9 cellular contexts compared by ENCODE assay signal in genomic region chrX:71111851-71112468, GRCh38. TPM values are rescaled to one million over a fixed set of nuclear protein-coding genes. Genes with fewer than 3 reads are reported as not detected.
A peak's percentile ranks its signal among the peaks of the same experiment; 100 is the strongest.
DNase-seq lines count a peak whose midpoint lies in the region; ATAC-seq lines count a peak whose summit lies in the region.
"Had no signal": no experiment of that assay in that cellular context is flagged by ENCODE, and none has a peak within 500 bp of the region (broad histone marks: within the 10 kb centered on the region; RNA-seq: fewer than 3 reads in every experiment).

No MANE protein-coding gene starts in this region.

- H3K4me3 Mint-ChIP-seq in activated CD4-positive, alpha-beta T cell treated with anti-CD3 and anti-CD28 coated beads, Interleukin-2, amount 10 ng/mL, durations not matched to agents 24 days and 14 days: peak overlapping the region; percentile 100
- peak overlapping the region; percentile 96 for H3K4me3 Mint-ChIP-seq in activated T-cell treated with anti-CD3 and anti-CD28 coated beads, Interleukin-2, amount 50 U/mL, for 4 hours
- peak overlapping the region; percentile 95 to 98 for H3K4me3 Mint-ChIP-seq in stimulated activated naive CD8-positive, alpha-beta T cell treated with anti-CD3 and anti-CD28 coated beads, Interleukin-15, amount 100 ng/mL, for 72 hours

- H3K9me3 Mint-ChIP-seq in activated CD4-positive, alpha-beta T cell treated with anti-CD3 and anti-CD28 coated beads, Interleukin-2, amount 10 ng/mL, durations not matched to agents 24 days and 14 days: no peaks in the 10 kb centered on the region
- H3K9me3 Mint-ChIP-seq in activated T-cell treated with anti-CD3 and anti-CD28 coated beads, Interleukin-2, amount 50 U/mL, for 4 hours: no peaks in the 10 kb centered on the region
- H3K9me3 Mint-ChIP-seq in stimulated activated naive CD8-positive, alpha-beta T cell treated with anti-CD3 and anti-CD28 coated beads, Interleukin-15, amount 100 ng/mL, for 72 hours: no peaks in the 10 kb centered on the region

- peak overlapping the region; percentile 95 for H3K27ac Mint-ChIP-seq in activated CD4-positive, alpha-beta T cell treated with anti-CD3 and anti-CD28 coated beads, Interleukin-2, amount 10 ng/mL, durations not matched to agents 24 days and 14 days
- H3K27ac Mint-ChIP-seq in stimulated activated naive CD8-positive, alpha-beta T cell treated with anti-CD3 and anti-CD28 coated beads, Interleukin-15, amount 100 ng/mL, for 72 hours: peak overlapping the region; percentile 98

- peak; percentile 35 for ATAC-seq in HG03045 (IDR thresholded peaks at IDR 0.05; ENCODE audit: unreplicated experiment)
- ATAC-seq in activated T-cell treated with anti-CD3 and anti-CD28 coated beads, Interleukin-2, amount 50 U/mL, for 4 hours: peak; percentile 38 to 53
- peak; percentile 52 for ATAC-seq in stimulated activated naive CD8-positive, alpha-beta T cell treated with anti-CD3 and anti-CD28 coated beads, Interleukin-15, amount 100 ng/mL, for 72 hours

- H3K4me1 Mint-ChIP-seq in activated CD4-positive, alpha-beta T cell treated with anti-CD3 and anti-CD28 coated beads, Interleukin-2, amount 10 ng/mL, durations not matched to agents 24 days and 14 days: peaks cover 27% of the 10 kb centered on the region
- H3K4me1 Mint-ChIP-seq in activated T-cell treated with anti-CD3 and anti-CD28 coated beads, Interleukin-2, amount 50 U/mL, for 4 hours (ENCODE audit: low read depth): peaks cover 39% of the 10 kb centered on the region
- H3K4me1 Mint-ChIP-seq in stimulated activated naive CD8-positive, alpha-beta T cell treated with anti-CD3 and anti-CD28 coated beads, Interleukin-15, amount 100 ng/mL, for 72 hours: peaks cover 37% of the 10 kb centered on the region

- DNase-seq in activated CD4-positive, alpha-beta T cell treated with anti-CD3 and anti-CD28 coated beads, Interleukin-2, amount 10 ng/mL, durations not matched to agents 24 days and 14 days: no peak
- DNase-seq in activated CD4-positive, alpha-beta T cell treated with anti-CD3 and anti-CD28 coated beads for 48 hours: no peak
- peak; percentile 23 for DNase-seq in activated T-cell treated with anti-CD3 and anti-CD28 coated beads, Interleukin-2, amount 50 U/mL, for 4 hours
- DNase-seq in stimulated activated naive CD8-positive, alpha-beta T cell treated with anti-CD3 and anti-CD28 coated beads, Interleukin-15, amount 100 ng/mL, for 72 hours: peak in 1 of 2 donors; percentile 17
- DNase-seq in NCI-H1092 treated with DMSO at 0.1 percent for 48 hours (lab: John Stamatoyannopoulos, UW) (no peak), EL (no peak), NCI-H524 (lab: John Stamatoyannopoulos, UW) (no peak)

- peaks cover 45% of the 10 kb centered on the region for H3K36me3 Mint-ChIP-seq in activated CD4-positive, alpha-beta T cell treated with anti-CD3 and anti-CD28 coated beads, Interleukin-2, amount 10 ng/mL, durations not matched to agents 24 days and 14 days (ENCODE audit: low read depth)
- peaks cover 27% of the 10 kb centered on the region for H3K36me3 Mint-ChIP-seq in activated T-cell treated with anti-CD3 and anti-CD28 coated beads, Interleukin-2, amount 50 U/mL, for 4 hours (ENCODE audit: insufficient read depth)

- H3K27me3 Mint-ChIP-seq in activated CD4-positive, alpha-beta T cell treated with anti-CD3 and anti-CD28 coated beads, Interleukin-2, amount 10 ng/mL, durations not matched to agents 24 days and 14 days: no peaks in the 10 kb centered on the region
- H3K27me3 Mint-ChIP-seq in activated T-cell treated with anti-CD3 and anti-CD28 coated beads, Interleukin-2, amount 50 U/mL, for 4 hours (ENCODE audit: low read depth): no peaks in the 10 kb centered on the region
- no peaks in the 10 kb centered on the region for H3K27me3 Mint-ChIP-seq in stimulated activated naive CD8-positive, alpha-beta T cell treated with anti-CD3 and anti-CD28 coated beads, Interleukin-15, amount 100 ng/mL, for 72 hours

- intact Hi-C loops in activated CD4-positive, alpha-beta T cell treated with anti-CD3 and anti-CD28 coated beads, Interleukin-2, amount 10 ng/mL, durations not matched to agents 24 days and 14 days (cut with micrococcal nuclease): loop anchor here (1.0 to 5.0 kb wide), 4 partner anchors 9 to 420 kb away; partner anchors contain the start of genes OGT and TAF1

RNA-seq across cellular contexts. Expression of gene IL2RG, which starts 0.6 kb away (rescaled TPM):
- 337 and 348 TPM in 2 replicates for total RNA-seq in activated CD4-positive, alpha-beta T cell treated with anti-CD3 and anti-CD28 coated beads, Interleukin-2, amount 10 ng/mL, durations not matched to agents 24 days and 14 days
- 100 to 1,000 TPM; 214 to 305 (median 276) TPM for total RNA-seq in activated T-cell treated with anti-CD3 and anti-CD28 coated beads, Interleukin-2, amount 50 U/mL, for 4 hours
- total RNA-seq: LHCN-M2 had no signal

RNA-seq across cellular contexts. Expression of gene CXorf65, which starts 5.4 kb away (rescaled TPM):
- total RNA-seq in activated CD4-positive, alpha-beta T cell treated with anti-CD3 and anti-CD28 coated beads, Interleukin-2, amount 10 ng/mL, durations not matched to agents 24 days and 14 days: 17.9 and 24.9 TPM in 2 replicates
- total RNA-seq in activated T-cell treated with anti-CD3 and anti-CD28 coated beads, Interleukin-2, amount 50 U/mL, for 4 hours: 10 to 100 TPM in 1 of 3 donors, 1 to 10 TPM in 2; 6.0 to 11.3 (median 6.6) TPM
- total RNA-seq: LHCN-M2 had no signal

RNA-seq across cellular contexts. Expression of gene MED12, which starts 6.4 kb away (rescaled TPM):
- 61.0 and 65.9 TPM in 2 replicates for total RNA-seq in activated CD4-positive, alpha-beta T cell treated with anti-CD3 and anti-CD28 coated beads, Interleukin-2, amount 10 ng/mL, durations not matched to agents 24 days and 14 days
- total RNA-seq in activated T-cell treated with anti-CD3 and anti-CD28 coated beads, Interleukin-2, amount 50 U/mL, for 4 hours: 10 to 100 TPM; 33.7 to 43.9 (median 39.8) TPM

RNA-seq across cellular contexts. Expression of gene FOXO4, which starts 16.3 kb away (rescaled TPM):
- 9.4 and 9.8 TPM in 2 replicates for total RNA-seq in activated CD4-positive, alpha-beta T cell treated with anti-CD3 and anti-CD28 coated beads, Interleukin-2, amount 10 ng/mL, durations not matched to agents 24 days and 14 days
- 1 to 10 TPM; 3.4 to 6.4 (median 5.2) TPM for total RNA-seq in activated T-cell treated with anti-CD3 and anti-CD28 coated beads, Interleukin-2, amount 50 U/mL, for 4 hours

RNA-seq across cellular contexts. Expression of gene NLGN3, which starts 32.7 kb away (rescaled TPM):
- 1.0 and 1.1 TPM in 2 replicates for total RNA-seq in activated CD4-positive, alpha-beta T cell treated with anti-CD3 and anti-CD28 coated beads, Interleukin-2, amount 10 ng/mL, durations not matched to agents 24 days and 14 days
- total RNA-seq in activated T-cell treated with anti-CD3 and anti-CD28 coated beads, Interleukin-2, amount 50 U/mL, for 4 hours: under 1 TPM; 0.38 to 0.43 (median 0.40) TPM
